In the genomic region with DNA sequence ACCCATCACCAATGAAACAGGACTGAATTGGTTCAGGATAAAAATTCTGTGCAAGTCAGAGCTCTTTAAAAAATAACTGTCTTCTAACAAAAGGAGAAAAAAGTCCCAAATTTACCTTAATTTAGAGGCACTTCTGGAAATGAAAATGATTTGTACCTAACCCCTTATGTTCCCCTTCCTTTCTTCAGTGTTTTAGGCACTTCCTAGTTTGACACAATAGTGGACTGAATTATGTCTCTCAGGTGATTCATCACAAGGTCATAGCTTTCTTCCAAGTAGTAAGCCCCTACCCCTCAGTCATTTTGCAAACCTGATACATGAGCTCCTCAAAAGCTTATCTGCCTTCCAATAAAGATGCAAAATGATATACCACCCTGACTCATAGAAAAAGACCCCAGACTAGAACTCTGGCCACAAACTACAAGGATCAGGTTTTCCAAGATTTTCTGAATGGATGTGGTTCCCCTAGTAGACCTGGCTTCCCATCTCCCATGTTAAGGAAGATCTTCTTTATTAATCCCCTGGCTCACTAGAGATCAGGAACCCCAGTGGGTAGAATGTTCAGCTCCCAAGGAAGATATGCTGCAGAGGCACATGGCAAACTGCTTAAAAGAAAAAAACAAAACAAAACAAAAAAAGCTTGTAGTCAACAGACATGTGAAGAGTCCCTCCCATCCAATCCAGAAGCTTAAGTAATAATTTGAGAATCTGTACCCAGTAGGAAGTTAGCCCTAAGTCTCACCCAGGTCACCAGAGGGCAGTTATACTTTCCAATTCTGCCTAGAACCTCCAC, we compare ENCODE assay signal across 8 cellular contexts. TPM values are rescaled to one million over a fixed set of nuclear protein-coding genes. Genes with fewer than 3 reads are reported as not detected.
DNase-seq lines count a peak whose midpoint lies in the region; ATAC-seq and TF ChIP-seq lines count a peak whose summit lies in the region.

No MANE protein-coding gene starts in this region.

- H3K36me3 Mint-ChIP-seq in H9 (ENCODE audit: insufficient read depth in 1 of 3, low read depth in 3 of 3) = peaks cover 38 to 71% (median 55%) of the 10 kb centered on the region in 3 experiments

- TF ChIP-seq CTCF in H9 (conservative IDR thresholded peaks at IDR 0.05) (no peak), esophagus muscularis mucosa (IDR thresholded peaks at IDR 0.05) (no peak), sigmoid colon (IDR thresholded peaks at IDR 0.05) (no peak)

- H2BK5ac ChIP-seq in H9 (ENCODE audit: insufficient read length, low read length) = no peak overlapping the region

- no peak overlapping the region for H4K8ac ChIP-seq in H9 (replicated peaks; ENCODE audit: insufficient read length, low read depth, low read length)

- H3K9me3 ChIP-seq in H9 (ENCODE audit: control insufficient read depth, low read depth, low read length) (no peaks in the 10 kb centered on the region), SK-N-MC (ENCODE audit: low read depth, low read length) (no peaks in the 10 kb centered on the region), esophagus muscularis mucosa (no peaks in the 10 kb centered on the region), sigmoid colon (no peaks in the 10 kb centered on the region)

- no peak overlapping the region; the same call in 1 of the 2 replicates for H3K4me3 ChIP-seq in SK-N-MC
- H3K4me3 ChIP-seq in esophagus muscularis mucosa = peak overlapping the region in 3 of 4 donors; percentile 68 to 84 (median 68)
- peak overlapping the region in 2 of 4 donors; percentile 78 to 79 for H3K4me3 ChIP-seq in sigmoid colon

- peaks cover 2% of the 10 kb centered on the region; the same call in 1 of the 2 replicates for H3K79me2 ChIP-seq in H9 (ENCODE audit: insufficient read depth, low read length)

- H2BK120ac ChIP-seq in H9 (ENCODE audit: low read depth, low read length, poor library complexity, severe bottlenecking) = no peak overlapping the region

- no peak overlapping the region for H2BK15ac ChIP-seq in H9 (ENCODE audit: low read depth, low read length)

- no peak overlapping the region for H2AFZ ChIP-seq in H9 (ENCODE audit: low read length)

- no peak overlapping the region for H3K4ac ChIP-seq in H9 (ENCODE audit: low read depth, low read length)

- no peaks in the 10 kb centered on the region; the same call in 1 of the 2 replicates for H3K27me3 Mint-ChIP-seq in H9 (ENCODE audit: low read depth)

- peak overlapping the region; percentile 89 for H3K4me2 ChIP-seq in H9 (ENCODE audit: insufficient read depth, insufficient read length, low read length)

- H2AK5ac ChIP-seq in H9 (ENCODE audit: insufficient read length, low read length) = no peak overlapping the region

- H3K14ac ChIP-seq in H9 (ENCODE audit: insufficient read depth, low read length) = no peak overlapping the region

- peaks cover 1% of the 10 kb centered on the region for H3K79me1 ChIP-seq in H9 (ENCODE audit: insufficient read depth, low read depth, low read length, poor library complexity, severe bottlenecking)

- no peak overlapping the region for H4K5ac ChIP-seq in H9 (ENCODE audit: insufficient read length, low read depth, low read length)

- H3K27ac Mint-ChIP-seq in H9 = peak overlapping the region; percentile 46 to 88 (median 79); a peak in 6 of 7 replicates

- no peak overlapping the region for H2BK12ac ChIP-seq in H9 (ENCODE audit: insufficient read length, low read depth, low read length)

- peaks cover 4% of the 10 kb centered on the region; the same call in 1 of the 2 replicates for H3K4me1 ChIP-seq in H9 (ENCODE audit: insufficient read depth, low read length)
- H3K4me1 ChIP-seq in esophagus muscularis mucosa = peaks cover 56 to 65% (median 60%) of the 10 kb centered on the region in 4 donors
- H3K4me1 ChIP-seq in sigmoid colon = peaks cover 0 to 60% (median 52%) of the 10 kb centered on the region in 4 donors

- no peak overlapping the region for H3K27ac ChIP-seq in H9 (ENCODE audit: insufficient read length, low read depth, low read length)
- H3K27ac ChIP-seq in SK-N-MC = peak overlapping the region; percentile 100
- H3K27ac ChIP-seq in esophagus muscularis mucosa (replicated peaks in 1 of 4) = peak overlapping the region; percentile 90 to 98 (median 96)
- H3K27ac ChIP-seq in sigmoid colon = peak overlapping the region; percentile 89 to 98 (median 95)

- peaks cover 20% of the 10 kb centered on the region for H3K23me2 ChIP-seq in H9 (ENCODE audit: insufficient read length, low read depth, low read length, poor library complexity, severe bottlenecking)

- H3K9me3 Mint-ChIP-seq in H9 = peaks cover 8 to 12% of the 10 kb centered on the region in 2 experiments; a peak in 3 of 5 replicates

- no peak overlapping the region for H4K91ac ChIP-seq in H9 (ENCODE audit: insufficient read length, low read depth, low read length)

- peaks cover 34% of the 10 kb centered on the region for H3K36me3 ChIP-seq in SK-N-MC (ENCODE audit: insufficient read depth, low read length)
- H3K36me3 ChIP-seq in esophagus muscularis mucosa = peaks cover 12 to 24% (median 20%) of the 10 kb centered on the region in 4 donors
- peaks cover 17 to 24% (median 20%) of the 10 kb centered on the region in 4 donors for H3K36me3 ChIP-seq in sigmoid colon

- H4K20me1 ChIP-seq in H9 (ENCODE audit: control insufficient read depth, insufficient read depth, insufficient read length) = no peaks in the 10 kb centered on the region

- H3K9ac ChIP-seq in H9 (ENCODE audit: extremely low read depth, insufficient read length, low read length) = no peak overlapping the region
- H3K9ac ChIP-seq in SK-N-MC (ENCODE audit: insufficient read length) = peak overlapping the region; percentile 100

- TF ChIP-seq POLR2A in esophagus muscularis mucosa (IDR thresholded peaks at IDR 0.05; ENCODE audit: low read depth) (no peak), sigmoid colon (IDR thresholded peaks at IDR 0.05) (no peak)

- no peak overlapping the region for H3K18ac ChIP-seq in H9 (ENCODE audit: insufficient read length, low read depth, low read length)

- no peak overlapping the region for H2BK20ac ChIP-seq in H9 (ENCODE audit: low read depth, low read length, poor library complexity, severe bottlenecking)

- ATAC-seq in HG02885 (IDR thresholded peaks at IDR 0.05; ENCODE audit: poor library complexity, unreplicated experiment) (no peak), left lobe of liver (no peak), GM19324 (IDR thresholded peaks at IDR 0.05; ENCODE audit: low FRiP score, unreplicated experiment) (no peak)

- no peak overlapping the region for H3T11ph ChIP-seq in H9 (ENCODE audit: low read length)

- no peak overlapping the region for H3K23ac ChIP-seq in H9 (ENCODE audit: insufficient read length, low read depth, low read length)

- peak overlapping the region; percentile 65 to 92; a peak in 4 of 5 replicates for H3K4me3 Mint-ChIP-seq in H9

- intact Hi-C loops in esophagus muscularis mucosa (cut with DNase I) (loop anchor here (5.0 kb wide), 1 partner anchor 131 kb away; no protein-coding TSS in a partner anchor), sigmoid colon (cut with DNase I) (loop anchor here (10.0 kb wide), 1 partner anchor 1211 kb away; a partner anchor contains a TSS)

- H3K27me3 ChIP-seq in H9 (ENCODE audit: insufficient read depth, low read length) (no peaks in the 10 kb centered on the region), esophagus muscularis mucosa (no peaks in the 10 kb centered on the region), sigmoid colon (no peaks in the 10 kb centered on the region)

- no peak overlapping the region for H3K56ac ChIP-seq in H9 (ENCODE audit: insufficient read length, low read depth, low read length)

- no peak for TF ChIP-seq EP300 in esophagus muscularis mucosa (IDR thresholded peaks at IDR 0.05)
- TF ChIP-seq EP300 in sigmoid colon (IDR thresholded peaks at IDR 0.05) = no peak

- peaks cover 34 to 41% of the 10 kb centered on the region in 2 experiments for H3K4me1 Mint-ChIP-seq in H9

- DNase-seq in H9 (no peak), SK-N-MC (ENCODE audit: low read depth, low spot score) (no peak), esophagus muscularis mucosa (ENCODE audit: extremely low spot score) (no peak), sigmoid colon (peak; percentile 13), left lobe of liver (ENCODE audit: low spot score) (no peak)
- no peak for DNase-seq in activated CD4-positive, CD25-positive, alpha-beta regulatory T cell treated with anti-CD3 and anti-CD28 coated beads, Interleukin-2, amount 50 U/mL, for 72 hours

RNA-seq across cellular contexts. Expression of a gene that starts 3.6 kb away (rescaled TPM):
- total RNA-seq in H9 (2021) (123 and 126 TPM in 2 replicates), esophagus muscularis mucosa (10 to 100 TPM; 24.5 to 53.6 (median 37.9) TPM), sigmoid colon (10 to 100 TPM; 18.5 to 30.2 (median 28.3) TPM), left lobe of liver (49.8 TPM)
- 10 to 100 TPM; 13.8 to 30.6 (median 18.7) TPM for polyA plus RNA-seq in sigmoid colon

RNA-seq across cellular contexts. Expression of a gene that starts 4.2 kb away (rescaled TPM):
- total RNA-seq in H9 (2021) (49.7 and 54.0 TPM in 2 replicates), esophagus muscularis mucosa (10 to 100 TPM; 36.0 to 41.8 (median 40.0) TPM), sigmoid colon (10 to 100 TPM; 36.3 to 58.9 (median 48.4) TPM), left lobe of liver (53.3 TPM)
- polyA plus RNA-seq in sigmoid colon = 10 to 100 TPM; 74.5 to 81.2 (median 78.6) TPM

RNA-seq across cellular contexts. Expression of a gene that starts 13.2 kb away (rescaled TPM):
- total RNA-seq in H9 (2021) = 19.6 and 20.1 TPM in 2 replicates
- total RNA-seq in esophagus muscularis mucosa = 1 to 10 TPM; 2.7 to 8.7 (median 5.1) TPM
- 1 to 10 TPM; 2.6 to 7.2 (median 4.8) TPM for total RNA-seq in sigmoid colon
- polyA plus RNA-seq in sigmoid colon = 1 to 10 TPM; 3.0 to 8.5 (median 4.2) TPM
- total RNA-seq in left lobe of liver = 5.1 TPM

RNA-seq across cellular contexts. Expression of a gene that starts 33.5 kb away (rescaled TPM):
- total RNA-seq in H9 (2021) = 22.2 and 23.9 TPM in 2 replicates
- 10 to 100 TPM in 3 of 4 donors, 1 to 10 TPM in 1; 8.0 to 28.2 (median 24.0) TPM for total RNA-seq in esophagus muscularis mucosa
- 10 to 100 TPM in 2 of 4 donors, 1 to 10 TPM in 2; 7.8 to 36.7 (median 20.7) TPM for total RNA-seq in sigmoid colon
- 10 to 100 TPM; 51.1 to 60.8 (median 52.3) TPM for polyA plus RNA-seq in sigmoid colon
- 13.8 TPM for total RNA-seq in left lobe of liver

RNA-seq across cellular contexts. Expression of a gene that starts 42.2 kb away (rescaled TPM):
- total RNA-seq in H9 (2021) (118 TPM in 2 replicates), esophagus muscularis mucosa (10 to 100 TPM; 39.0 to 60.8 (median 51.4) TPM), sigmoid colon (10 to 100 TPM; 26.9 to 38.8 (median 33.6) TPM), left lobe of liver (24.4 TPM)
- 10 to 100 TPM; 17.4 to 46.7 (median 25.4) TPM for polyA plus RNA-seq in sigmoid colon
